In the genomic region with DNA sequence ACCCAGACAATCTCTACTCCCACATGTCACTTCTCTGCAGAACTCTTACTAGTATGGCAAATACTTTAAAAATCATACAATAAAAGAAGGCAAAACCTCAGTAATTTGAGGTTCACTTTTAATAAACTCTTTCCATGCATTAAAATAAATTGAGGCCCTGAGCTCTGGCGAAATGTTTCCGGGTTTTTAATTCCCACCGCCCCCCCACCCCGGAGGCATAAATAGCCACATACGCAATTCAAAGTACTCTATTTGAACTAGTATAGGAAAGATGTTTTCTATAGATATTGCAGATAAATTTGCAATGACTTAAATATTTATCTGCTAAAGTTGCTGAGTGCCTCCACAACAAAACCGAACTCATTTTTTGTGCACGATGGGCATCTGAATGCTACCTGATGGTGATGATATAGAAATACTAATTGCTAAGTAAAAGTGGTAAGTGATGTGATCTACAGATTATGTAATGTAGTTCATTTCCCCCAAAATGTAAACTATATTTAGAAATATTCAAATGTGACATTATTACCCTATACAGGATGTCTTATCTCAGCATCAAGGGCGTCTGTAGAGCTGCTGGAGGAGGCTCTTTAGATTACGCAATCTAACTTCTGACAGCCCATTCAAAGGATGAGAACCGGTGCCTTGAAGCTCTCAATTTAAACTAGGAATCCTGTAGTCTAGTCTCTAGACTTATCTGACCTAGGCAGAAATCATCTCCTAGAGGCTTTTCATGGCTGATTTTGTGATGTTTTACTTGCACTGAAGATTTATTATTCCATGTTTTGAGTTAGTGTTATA, we compare ENCODE assay signal across 8 cellular contexts. TPM values are rescaled to one million over a fixed set of nuclear protein-coding genes. Genes with fewer than 3 reads are reported as not detected.
DNase-seq lines count a peak whose midpoint lies in the region; ATAC-seq and TF ChIP-seq lines count a peak whose summit lies in the region.

No MANE protein-coding gene starts in this region.

- no peaks in the 10 kb centered on the region for H3K9me3 ChIP-seq in PC-3 (ENCODE audit: low read length)
- H3K9me3 ChIP-seq in naive thymus-derived CD4-positive, alpha-beta T cell (ENCODE audit: control insufficient read depth in 2 of 3, low read length in 3 of 3) = no peaks in the 10 kb centered on the region

- BruUV-seq in PC-3 (replicated peaks; lab: Mats Ljungman, UMichigan) = no TSS peak

- TF ChIP-seq CTCF in PC-3 (conservative IDR thresholded peaks at IDR 0.05; ENCODE audit: low read depth, low read length) (no peak), chondrocyte (IDR thresholded peaks at IDR 0.05) (no peak)

- H3K4me1 ChIP-seq in PC-3 (ENCODE audit: insufficient read depth, low read length) = peaks cover 48% of the 10 kb centered on the region
- peaks cover 61 to 67% of the 10 kb centered on the region in 2 donors for H3K4me1 ChIP-seq in naive thymus-derived CD4-positive, alpha-beta T cell (ENCODE audit: control insufficient read depth in 2 of 2, insufficient read depth in 2 of 2, low read length in 2 of 2)

- CTCF ChIA-PET in PC-3 (lab: Charles Lee) = interaction anchor here (1.1 kb wide), 1 partner anchor 106 kb away, joined by 4 read pairs; no protein-coding TSS in a partner anchor
- CTCF ChIA-PET in naive thymus-derived CD4-positive, alpha-beta T cell (lab: Charles Lee) = interaction anchor here (1.2 to 5.7 kb wide), 4 partner anchors 11 to 482 kb away, joined by 3 to 35 read pairs (median 10); no protein-coding TSS in a partner anchor

- no peaks in the 10 kb centered on the region for H3K27me3 Mint-ChIP-seq in chondrocyte (ENCODE audit: low read depth)
- H3K27me3 Mint-ChIP-seq in naive thymus-derived CD4-positive, alpha-beta T cell = no peaks in the 10 kb centered on the region

- H3K9ac ChIP-seq in PC-3 (ENCODE audit: low read length) = peak overlapping the region; percentile 83

- peaks cover 18% of the 10 kb centered on the region for H3F3A ChIP-seq in PC-3 (ENCODE audit: low read length, unreplicated experiment)

- no peaks in the 10 kb centered on the region for H3K9me3 Mint-ChIP-seq in chondrocyte (ENCODE audit: low read depth)
- H3K9me3 Mint-ChIP-seq in naive thymus-derived CD4-positive, alpha-beta T cell = peaks cover 0 to 2% (median 0%) of the 10 kb centered on the region in 11 donors

- peaks cover 73% of the 10 kb centered on the region for H3K4me1 Mint-ChIP-seq in chondrocyte (ENCODE audit: low read depth)
- H3K4me1 Mint-ChIP-seq in naive thymus-derived CD4-positive, alpha-beta T cell = peaks cover 34 to 78% (median 66%) of the 10 kb centered on the region in 7 donors

- intact Hi-C loops in PC-3 (cut with micrococcal nuclease) = loop anchor here (2.0 kb wide), 1 partner anchor 473 kb away; no protein-coding TSS in a partner anchor
- intact Hi-C loops in naive thymus-derived CD4-positive, alpha-beta T cell (cut with micrococcal nuclease) = loop anchor here (1.0 to 5.0 kb wide), 4 partner anchors 9 to 901 kb away; partner anchors contain the start of genes IRF2BP2 (in 2 of the 2), TOMM20 (in 2 of the 2) and B3GALNT2 (in 1 of the 2)

- no peak overlapping the region for H2AFZ ChIP-seq in PC-3 (ENCODE audit: low read length)

- no peaks in the 10 kb centered on the region for H3K27me3 ChIP-seq in PC-3 (ENCODE audit: low read length)
- no peaks in the 10 kb centered on the region for H3K27me3 ChIP-seq in naive thymus-derived CD4-positive, alpha-beta T cell (ENCODE audit: control insufficient read depth in 2 of 2, insufficient read depth in 2 of 2, low read length in 2 of 2)

- peaks cover 11% of the 10 kb centered on the region for H3K36me3 Mint-ChIP-seq in chondrocyte (ENCODE audit: low read depth)
- peaks cover 5 to 34% (median 10%) of the 10 kb centered on the region in 5 donors for H3K36me3 Mint-ChIP-seq in naive thymus-derived CD4-positive, alpha-beta T cell

- peak in 5 of 6 experiments; percentile 38 to 57 (median 54) for DNase-seq in stimulated activated naive CD4-positive, alpha-beta T cell (lab: John Stamatoyannopoulos, UW)
- no peak for DNase-seq in stimulated activated naive CD4-positive, alpha-beta T cell treated with Interleukin-2 at 50 U/mL for 16 hours (lab: John Stamatoyannopoulos, UW)
- DNase-seq in PC-3 (peak; percentile 22), chondrocyte (ENCODE audit: low spot score) (no peak), NCI-H128 (lab: John Stamatoyannopoulos, UW; ENCODE audit: unreplicated experiment) (no peak)
- DNase-seq in naive thymus-derived CD4-positive, alpha-beta T cell = peak in 7 of 9 donors; percentile 51 to 84 (median 71)

- H3K4me3 Mint-ChIP-seq in chondrocyte (ENCODE audit: unreplicated experiment) = no peak overlapping the region
- peak overlapping the region; percentile 74 to 97 (median 88) for H3K4me3 Mint-ChIP-seq in naive thymus-derived CD4-positive, alpha-beta T cell

- ATAC-seq in PC-3 = no peak
- ATAC-seq in naive thymus-derived CD4-positive, alpha-beta T cell = peak; percentile 48
- no peak for ATAC-seq in GM18867 (IDR thresholded peaks at IDR 0.05; ENCODE audit: unreplicated experiment)
- ATAC-seq in GM19467 (IDR thresholded peaks at IDR 0.05; ENCODE audit: unreplicated experiment) = no peak

- peak overlapping the region; percentile 98 for H3K4me2 ChIP-seq in PC-3 (ENCODE audit: low read length)

- POLR2A ChIA-PET in PC-3 (lab: Charles Lee; ENCODE audit: unreplicated experiment) = interaction anchor here (0.8 kb wide), 1 partner anchor 10 kb away, joined by 4 read pairs; no protein-coding TSS in a partner anchor
- POLR2A ChIA-PET in naive thymus-derived CD4-positive, alpha-beta T cell (lab: Charles Lee) = interaction anchor here (0.6 to 9.9 kb wide), 19 partner anchors 10 to 1154 kb away, joined by 3 to 260 read pairs (median 3); partner anchors contain the start of genes IRF2BP2 and TARBP1

- peak overlapping the region; percentile 91 for H3K27ac Mint-ChIP-seq in chondrocyte (ENCODE audit: unreplicated experiment)
- H3K27ac Mint-ChIP-seq in naive thymus-derived CD4-positive, alpha-beta T cell = peak overlapping the region; percentile 87 to 99 (median 95)

- no peaks in the 10 kb centered on the region for H3K9me2 ChIP-seq in PC-3 (replicated peaks; ENCODE audit: low read length)

- H3K4me3 ChIP-seq in PC-3 (ENCODE audit: low read length) = peak overlapping the region; percentile 78; the same call in 1 of the 2 replicates
- peak overlapping the region; percentile 10 for H3K4me3 ChIP-seq in naive thymus-derived CD4-positive, alpha-beta T cell (ENCODE audit: low read length)

- H3K27ac ChIP-seq in PC-3 (ENCODE audit: low read length) = peak overlapping the region; percentile 96
- peak overlapping the region; percentile 96 for H3K27ac ChIP-seq in naive thymus-derived CD4-positive, alpha-beta T cell (ENCODE audit: low read depth, low read length)

- peaks cover 28% of the 10 kb centered on the region for H4K20me1 ChIP-seq in PC-3 (ENCODE audit: low read length)

- peaks cover 56% of the 10 kb centered on the region for H3K79me2 ChIP-seq in PC-3 (ENCODE audit: low read length)

- H3K36me3 ChIP-seq in PC-3 (ENCODE audit: low read depth, low read length) = peaks cover 39% of the 10 kb centered on the region
- no peaks in the 10 kb centered on the region for H3K36me3 ChIP-seq in naive thymus-derived CD4-positive, alpha-beta T cell (ENCODE audit: control insufficient read depth in 2 of 3, insufficient read depth in 3 of 3, low read length in 3 of 3)

RNA-seq across cellular contexts. Expression of gene IRF2BP2, which starts 8.6 kb away (rescaled TPM):
- total RNA-seq in PC-3 (2014; rRNA removed) = 78.8 and 102 TPM in 2 replicates
- 67.9 to 74.4 TPM (median 70.5 TPM) in 3 replicates for total RNA-seq in chondrocyte
- 100 to 1,000 TPM; 150 to 413 (median 173) TPM for total RNA-seq in naive thymus-derived CD4-positive, alpha-beta T cell
- 10 to 100 TPM; 28.7 to 35.6 TPM for polyA plus RNA-seq in naive thymus-derived CD4-positive, alpha-beta T cell

Comparison
In these comparisons a context has a peak if more than half of its experiments do, and no peak if none do; other contexts are left out.
1. DNase-seq: peak in stimulated activated naive CD4-positive, alpha-beta T cell (5 of 6), PC-3 (single experiment) and naive thymus-derived CD4-positive, alpha-beta T cell (7 of 9); none in stimulated activated naive CD4-positive, alpha-beta T cell treated with Interleukin-2 at 50 U/mL for 16 hours (single experiment), chondrocyte (single experiment) and NCI-H128 (single experiment).